ENCODE assay signal across 18 cellular contexts in genomic region chr2:217185265-217185995, GRCh38.
"Had no signal": no experiment of that assay in that cellular context is flagged by ENCODE, and none has a peak within 500 bp of the region (broad histone marks: within the 10 kb centered on the region; RNA-seq: fewer than 3 reads in every experiment).

No MANE protein-coding gene starts in this region.

- H3K4me3 Mint-ChIP-seq: activated B cell treated with CpG ODN at 0.5 μM for 24 hours; activated CD4-positive, alpha-beta T cell treated with anti-CD3 and anti-CD28 coated beads, Interleukin-2, amount 10 ng/mL, durations not matched to agents 7 days and 5 days; activated naive CD4-positive, alpha-beta T cell treated with anti-CD3 and anti-CD28 coated beads, Interleukin-2, amount 10 ng/mL, durations not matched to agents 7 days and 5 days; endodermal cell; neural crest cell; stimulated activated naive CD8-positive, alpha-beta T cell treated with anti-CD3 and anti-CD28 coated beads, Interleukin-15, amount 100 ng/mL, for 72 hours; T-helper 17 cell had no signal

- H3K9me3 ChIP-seq: adrenal gland, ovary, tibial nerve had no signal

- H3K4me1 Mint-ChIP-seq: activated B cell treated with CpG ODN at 0.5 μM for 24 hours; activated CD4-positive, alpha-beta T cell treated with anti-CD3 and anti-CD28 coated beads, Interleukin-2, amount 10 ng/mL, durations not matched to agents 7 days and 5 days; activated naive CD4-positive, alpha-beta T cell treated with anti-CD3 and anti-CD28 coated beads, Interleukin-2, amount 10 ng/mL, durations not matched to agents 7 days and 5 days; stimulated activated naive CD8-positive, alpha-beta T cell treated with anti-CD3 and anti-CD28 coated beads, Interleukin-15, amount 100 ng/mL, for 72 hours; T-helper 17 cell had no signal

- H3K27ac ChIP-seq: brain microvascular endothelial cell, ovary had no signal

- H3K27me3 ChIP-seq: adrenal gland, brain microvascular endothelial cell, ovary, tibial nerve had no signal

- DNase-seq: activated B cell treated with CpG ODN at 0.5 μM for 24 hours; activated CD4-positive, alpha-beta T cell treated with anti-CD3 and anti-CD28 coated beads, Interleukin-2, amount 10 ng/mL, durations not matched to agents 7 days and 5 days; activated naive CD4-positive, alpha-beta T cell treated with anti-CD3 and anti-CD28 coated beads, Interleukin-2, amount 10 ng/mL, durations not matched to agents 7 days and 5 days; brain microvascular endothelial cell; cerebellar nuclear complex; endodermal cell; foreskin fibroblast; head of caudate nucleus; ovary; stimulated activated CD4-positive, alpha-beta T cell treated with anti-CD3 and anti-CD28 coated beads, Interleukin-4, amount 100 ng/mL, for 4 hours; stimulated activated naive CD8-positive, alpha-beta T cell treated with anti-CD3 and anti-CD28 coated beads, Interleukin-15, amount 100 ng/mL, for 72 hours; T-helper 17 cell had no signal

- H3K36me3 ChIP-seq: adrenal gland, brain microvascular endothelial cell, ovary, tibial nerve had no signal

- H3K36me3 Mint-ChIP-seq: activated naive CD4-positive, alpha-beta T cell treated with anti-CD3 and anti-CD28 coated beads, Interleukin-2, amount 10 ng/mL, durations not matched to agents 7 days and 5 days had no signal

- H3K27ac Mint-ChIP-seq: activated B cell treated with CpG ODN at 0.5 μM for 24 hours; activated CD4-positive, alpha-beta T cell treated with anti-CD3 and anti-CD28 coated beads, Interleukin-2, amount 10 ng/mL, durations not matched to agents 7 days and 5 days; activated naive CD4-positive, alpha-beta T cell treated with anti-CD3 and anti-CD28 coated beads, Interleukin-2, amount 10 ng/mL, durations not matched to agents 7 days and 5 days; activated T-helper 2 cell treated with anti-CD3 and anti-CD28 coated beads, Interferon-gamma antibody, Interleukin-2, Interleukin-4, amounts not matched to agents 10 μg/mL and 5 μg/mL and 100 μg/mL, durations not matched to agents 14 hours and 24 hours and 36 hours; endodermal cell; stimulated activated naive CD8-positive, alpha-beta T cell treated with anti-CD3 and anti-CD28 coated beads, Interleukin-15, amount 100 ng/mL, for 72 hours; T-helper 17 cell had no signal

- H3K9me3 Mint-ChIP-seq: activated B cell treated with CpG ODN at 0.5 μM for 24 hours; activated CD4-positive, alpha-beta T cell treated with anti-CD3 and anti-CD28 coated beads, Interleukin-2, amount 10 ng/mL, durations not matched to agents 7 days and 5 days; activated naive CD4-positive, alpha-beta T cell treated with anti-CD3 and anti-CD28 coated beads, Interleukin-2, amount 10 ng/mL, durations not matched to agents 7 days and 5 days; activated T-helper 2 cell treated with anti-CD3 and anti-CD28 coated beads, Interferon-gamma antibody, Interleukin-2, Interleukin-4, amounts not matched to agents 10 μg/mL and 5 μg/mL and 100 μg/mL, durations not matched to agents 14 hours and 24 hours and 36 hours; endodermal cell; neural crest cell; stimulated activated naive CD8-positive, alpha-beta T cell treated with anti-CD3 and anti-CD28 coated beads, Interleukin-15, amount 100 ng/mL, for 72 hours had no signal

- ATAC-seq: stimulated activated naive CD8-positive, alpha-beta T cell treated with anti-CD3 and anti-CD28 coated beads, Interleukin-15, amount 100 ng/mL, for 72 hours; T-helper 17 cell had no signal

- FAIRE-seq: keratinocyte, TTC549 had no signal

- H3K4me3 ChIP-seq: adrenal gland, ovary, tibial nerve had no signal
